Comparison of ENCODE assay signal across 12 cellular contexts in genomic region chrX:71252221-71252620, GRCh38. TPM values are rescaled to one million over a fixed set of nuclear protein-coding genes. Genes with fewer than 3 reads are reported as not detected.
DNase-seq lines count a peak whose midpoint lies in the region; ATAC-seq and TF ChIP-seq lines count a peak whose summit lies in the region.
"Had no signal": no experiment of that assay in that cellular context is flagged by ENCODE, and none has a peak within 500 bp of the region (broad histone marks: within the 10 kb centered on the region; RNA-seq: fewer than 3 reads in every experiment).

No MANE protein-coding gene starts in this region.

- H3K4me2 ChIP-seq in OCI-LY3 (ENCODE audit: low read length) (peak overlapping the region; percentile 89), skeletal muscle satellite cell (ENCODE audit: low read length) (peak overlapping the region; percentile 87)

- peaks cover 35% of the 10 kb centered on the region for H3K4me1 Mint-ChIP-seq in activated T-cell treated with anti-CD3 and anti-CD28 coated beads, Interleukin-2, amount 50 U/mL, for 24 hours (ENCODE audit: low read depth)
- peaks cover 16% of the 10 kb centered on the region for H3K4me1 Mint-ChIP-seq in endothelial cell (ENCODE audit: unreplicated experiment)

- H3K27ac Mint-ChIP-seq in activated T-cell treated with anti-CD3 and anti-CD28 coated beads, Interleukin-2, amount 50 U/mL, for 24 hours: no peak overlapping the region
- peak overlapping the region; percentile 57 for H3K27ac Mint-ChIP-seq in endothelial cell (ENCODE audit: unreplicated experiment)

- H3K4me1 ChIP-seq in OCI-LY3 (ENCODE audit: low read length) (peaks cover 16% of the 10 kb centered on the region), skeletal muscle satellite cell (ENCODE audit: control insufficient read depth, insufficient read depth, low read length) (peaks cover 11% of the 10 kb centered on the region)
- H3K4me1 ChIP-seq: BE2C had no signal

- 0 out of 2 replicates have a peak, but pooled peaks cover 3% of the 10 kb centered on the region for H4K20me1 ChIP-seq in OCI-LY3 (ENCODE audit: insufficient read depth, low read length)

- H3K27me3 ChIP-seq in OCI-LY3 (ENCODE audit: low read depth, low read length): no peaks in the 10 kb centered on the region
- no peaks in the 10 kb centered on the region for H3K27me3 ChIP-seq in skeletal muscle satellite cell (ENCODE audit: control insufficient read depth, insufficient read depth, low read length)
- H3K27me3 ChIP-seq: BE2C, vagina had no signal

- H3K4me3 ChIP-seq in OCI-LY3 (ENCODE audit: low read length) (peak overlapping the region; percentile 100), skeletal muscle satellite cell (ENCODE audit: low read length) (no peak overlapping the region)

- ATAC-seq in HG02642 (IDR thresholded peaks at IDR 0.05; ENCODE audit: poor library complexity, unreplicated experiment): no peak
- no peak for ATAC-seq in HG03342 (IDR thresholded peaks at IDR 0.05; ENCODE audit: unreplicated experiment)

- H3K9me3 ChIP-seq in OCI-LY3 (ENCODE audit: insufficient read depth, low read length) (no peaks in the 10 kb centered on the region), skeletal muscle satellite cell (replicated peaks; ENCODE audit: low read length) (no peaks in the 10 kb centered on the region)
- H3K9me3 ChIP-seq: BE2C, vagina had no signal

- TF ChIP-seq CTCF in OCI-LY3 (IDR thresholded peaks at IDR 0.05; ENCODE audit: low read depth, low read length): no peak
- TF ChIP-seq CTCF in endothelial cell (IDR thresholded peaks at IDR 0.05; ENCODE audit: unreplicated experiment): no peak

- peaks cover 15% of the 10 kb centered on the region for H3K27me3 Mint-ChIP-seq in activated T-cell treated with anti-CD3 and anti-CD28 coated beads, Interleukin-2, amount 50 U/mL, for 24 hours
- H3K27me3 Mint-ChIP-seq in endothelial cell (ENCODE audit: unreplicated experiment): peaks cover 4% of the 10 kb centered on the region

- H3K36me3 Mint-ChIP-seq in activated T-cell treated with anti-CD3 and anti-CD28 coated beads, Interleukin-2, amount 50 U/mL, for 24 hours (ENCODE audit: low read depth): peaks cover 36% of the 10 kb centered on the region
- peaks cover 18% of the 10 kb centered on the region for H3K36me3 Mint-ChIP-seq in endothelial cell (ENCODE audit: low read depth, unreplicated experiment)

- no peak overlapping the region for H3K27ac ChIP-seq in OCI-LY3 (ENCODE audit: low read length)
- H3K27ac ChIP-seq: parathyroid adenoma had no signal

- H3K36me3 ChIP-seq in OCI-LY3 (replicated peaks; ENCODE audit: low read depth, low read length) (peaks cover 4% of the 10 kb centered on the region), skeletal muscle satellite cell (ENCODE audit: insufficient read depth, low read length) (peaks cover 8% of the 10 kb centered on the region)

- no peak for DNase-seq in activated T-cell treated with anti-CD3 and anti-CD28 coated beads, Interleukin-2, amount 50 U/mL, for 24 hours
- no peak for DNase-seq in activated T-cell treated with anti-CD3 and anti-CD28 coated beads, Interleukin-2, amount 50 U/mL, for 1 hour
- DNase-seq in endothelial cell (ENCODE audit: low spot score) (no peak), HuH-7 (ENCODE audit: low spot score) (no peak)
- DNase-seq: activated CD8-positive, alpha-beta memory T cell treated with anti-CD3 and anti-CD28 coated beads, Interleukin-2, amount 50 U/mL, for 48 hours; BE2C had no signal

- H3K79me2 ChIP-seq in OCI-LY3 (ENCODE audit: low read length): peaks cover 19% of the 10 kb centered on the region
- H3K79me2 ChIP-seq: parathyroid adenoma had no signal

- H2AFZ ChIP-seq in OCI-LY3 (ENCODE audit: low read depth, low read length): no peak overlapping the region
- H2AFZ ChIP-seq: parathyroid adenoma had no signal

- no peaks in the 10 kb centered on the region for H3K9me3 Mint-ChIP-seq in activated T-cell treated with anti-CD3 and anti-CD28 coated beads, Interleukin-2, amount 50 U/mL, for 24 hours
- H3K9me3 Mint-ChIP-seq in endothelial cell (ENCODE audit: unreplicated experiment): no peaks in the 10 kb centered on the region

- H3K4me3 Mint-ChIP-seq in activated T-cell treated with anti-CD3 and anti-CD28 coated beads, Interleukin-2, amount 50 U/mL, for 24 hours: peak overlapping the region; percentile 91
- H3K4me3 Mint-ChIP-seq in endothelial cell (ENCODE audit: unreplicated experiment): peak overlapping the region; percentile 77

- H3K9ac ChIP-seq in OCI-LY3 (ENCODE audit: low read length) (no peak overlapping the region), skeletal muscle satellite cell (ENCODE audit: low read depth, low read length) (peak overlapping the region; percentile 87)
- H3K9ac ChIP-seq: parathyroid adenoma had no signal

RNA-seq across cellular contexts. Expression of gene ZMYM3, which starts 1.7 kb away (rescaled TPM):
- 78.1 TPM for total RNA-seq in endothelial cell (ENCODE audit: unreplicated experiment)
- 9.9 and 10.5 TPM in 2 replicates for total RNA-seq in skeletal muscle satellite cell (2012; rRNA removed)

RNA-seq across cellular contexts. Expression of gene GJB1, which starts 29.2 kb away (rescaled TPM):
- total RNA-seq in endothelial cell (ENCODE audit: unreplicated experiment): not detected
- not detected in 2 replicates for total RNA-seq in skeletal muscle satellite cell (2012; rRNA removed)
- total RNA-seq: vagina had no signal

RNA-seq across cellular contexts. Expression of gene NONO, which starts 31.2 kb away (rescaled TPM):
- total RNA-seq in endothelial cell (ENCODE audit: unreplicated experiment): 549 TPM
- 284 and 303 TPM in 2 replicates for total RNA-seq in skeletal muscle satellite cell (2012; rRNA removed)

RNA-seq across cellular contexts. Expression of gene ITGB1BP2, which starts 49.3 kb away (rescaled TPM):
- total RNA-seq in endothelial cell (ENCODE audit: unreplicated experiment): 2.8 TPM
- total RNA-seq in skeletal muscle satellite cell (2012; rRNA removed): 2.3 and 3.3 TPM in 2 replicates
